In the genomic region with DNA sequence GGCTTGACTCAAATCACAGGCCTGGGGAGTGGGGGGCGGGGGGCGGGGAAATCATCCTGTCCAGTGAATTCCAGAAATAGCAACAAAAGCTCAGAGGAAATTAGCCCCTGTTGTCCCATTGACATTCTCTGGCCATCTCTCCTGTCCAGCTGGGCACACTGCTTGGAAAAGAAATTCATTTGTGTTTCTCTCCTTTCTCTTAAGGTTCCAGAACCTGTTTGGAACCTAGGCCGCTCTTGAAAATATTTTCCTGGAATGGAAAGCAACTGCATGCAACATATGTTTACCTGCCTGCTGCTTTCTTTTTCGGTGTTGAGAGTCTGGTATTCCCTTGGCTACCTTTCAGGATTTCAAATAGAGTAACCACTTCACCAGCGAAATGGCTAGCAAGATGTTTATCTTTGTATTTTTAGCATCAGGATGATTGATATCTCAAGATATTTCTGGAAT, we compare ENCODE assay signal across 16 cellular contexts.
A peak's percentile ranks its signal among the peaks of the same experiment; 100 is the strongest.
DNase-seq lines count a peak whose midpoint lies in the region; ATAC-seq and TF ChIP-seq lines count a peak whose summit lies in the region.
"Had no signal": no experiment of that assay in that cellular context is flagged by ENCODE, and none has a peak within 500 bp of the region (broad histone marks: within the 10 kb centered on the region; RNA-seq: fewer than 3 reads in every experiment).

No MANE protein-coding gene starts in this region.

- intact Hi-C loops in heart left ventricle (cut with DNase I) = no loop called here
- intact Hi-C loops in adrenal gland (cut with DNase I) = no loop called here
- intact Hi-C loops in aorta (cut with DNase I) = no loop called here

- H3K27me3 ChIP-seq in heart left ventricle (no peaks in the 10 kb centered on the region), right atrium auricular region (no peaks in the 10 kb centered on the region), adrenal gland (no peaks in the 10 kb centered on the region), lung (ENCODE audit: control insufficient read depth, insufficient read depth) (no peaks in the 10 kb centered on the region), aorta (ENCODE audit: control insufficient read depth in 1 of 2, insufficient read depth in 2 of 2, low read length in 1 of 2) (no peaks in the 10 kb centered on the region)
- H3K27me3 ChIP-seq: suprapubic skin had no signal

- H3K4me3 ChIP-seq in heart left ventricle = no peak overlapping the region
- no peak overlapping the region for H3K4me3 ChIP-seq in right atrium auricular region
- H3K4me3 ChIP-seq in adrenal gland = no peak overlapping the region
- no peak overlapping the region for H3K4me3 ChIP-seq in lung
- no peak overlapping the region for H3K4me3 ChIP-seq in aorta (ENCODE audit: low read length in 2 of 2)
- H3K4me3 ChIP-seq: suprapubic skin had no signal

- no peak for TF ChIP-seq CTCF in heart left ventricle (IDR thresholded peaks at IDR 0.05)
- TF ChIP-seq CTCF in right atrium auricular region (IDR thresholded peaks at IDR 0.05) = no peak
- TF ChIP-seq CTCF in adrenal gland (IDR thresholded peaks at IDR 0.05) = no peak
- TF ChIP-seq CTCF in lung (IDR thresholded peaks at IDR 0.05; ENCODE audit: control extremely low read depth, extremely low read depth) = no peak
- no peak for TF ChIP-seq CTCF in GM10266 (IDR thresholded peaks at IDR 0.05; ENCODE audit: control insufficient read depth, insufficient read depth, low read depth, missing control alignments)

- H3K27ac ChIP-seq in heart left ventricle (peak overlapping the region in 8 of 12 donors; percentile 22 to 67 (median 55)), right atrium auricular region (peak overlapping the region in 1 of 2 donors; percentile 53), adrenal gland (peak overlapping the region in 3 of 5 donors; percentile 58 to 74 (median 68)), lung (ENCODE audit: low read depth in 1 of 2, low read length in 1 of 2) (peak overlapping the region; percentile 33 to 53), aorta (ENCODE audit: low read depth in 1 of 2, low read length in 2 of 2) (peak overlapping the region in 1 of 2 donors; percentile 67)
- H3K27ac ChIP-seq: suprapubic skin had no signal

- H3K4me1 ChIP-seq in heart left ventricle (peaks cover 0 to 89% (median 39%) of the 10 kb centered on the region in 12 donors), right atrium auricular region (peaks cover 0 to 64% of the 10 kb centered on the region in 2 donors), adrenal gland (replicated peaks in 1 of 2) (peaks cover 16 to 42% of the 10 kb centered on the region in 2 donors), lung (ENCODE audit: control insufficient read depth in 2 of 2, insufficient read depth in 2 of 2, low read length in 2 of 2) (peaks cover 5 to 20% of the 10 kb centered on the region in 2 donors), aorta (ENCODE audit: control insufficient read depth in 1 of 2, insufficient read depth in 2 of 2, low read length in 2 of 2) (peaks cover 1 to 12% of the 10 kb centered on the region in 2 donors)

- H3K9me3 ChIP-seq in heart left ventricle (no peaks in the 10 kb centered on the region), right atrium auricular region (no peaks in the 10 kb centered on the region), adrenal gland (replicated peaks in 1 of 3) (no peaks in the 10 kb centered on the region), lung (ENCODE audit: control insufficient read depth in 2 of 2, insufficient read depth in 1 of 2, low read length in 1 of 2) (no peaks in the 10 kb centered on the region), aorta (ENCODE audit: control insufficient read depth, low read length) (no peaks in the 10 kb centered on the region)
- H3K9me3 ChIP-seq: suprapubic skin had no signal

- WGBS in heart left ventricle, 4 donors = 15 to 29% (median 19%) methylated on average over 5 of the region's 5 CpGs
- 42 to 50% (median 45%) methylated on average over 5 of the region's 5 CpGs for WGBS in adrenal gland, 4 donors
- 51 to 75% methylated on average over 5 of the region's 5 CpGs for WGBS in lung, 2 donors
- 3 to 8% methylated on average over 5 of the region's 5 CpGs for WGBS in aorta, 2 donors

- TF ChIP-seq POLR2A in heart left ventricle (IDR thresholded peaks at IDR 0.05) = no peak
- TF ChIP-seq POLR2A in adrenal gland (IDR thresholded peaks at IDR 0.05) = no peak

- H3K36me3 ChIP-seq in heart left ventricle (peaks cover 0 to 25% (median 3%) of the 10 kb centered on the region in 9 donors), right atrium auricular region (no peaks in the 10 kb centered on the region), adrenal gland (replicated peaks in 1 of 2) (no peaks in the 10 kb centered on the region), lung (ENCODE audit: control insufficient read depth in 2 of 2, insufficient read depth in 2 of 2, low read length in 2 of 2) (peaks cover 0 to 4% of the 10 kb centered on the region in 2 donors), aorta (ENCODE audit: control insufficient read depth in 1 of 2, insufficient read depth in 2 of 2, low read length in 1 of 2) (no peaks in the 10 kb centered on the region)
- H3K36me3 ChIP-seq: suprapubic skin had no signal

- no peak for DNase-seq in heart left ventricle
- DNase-seq in right atrium auricular region (ENCODE audit: low spot score) = no peak
- DNase-seq in adrenal gland = no peak
- no peak for DNase-seq in lung (ENCODE audit: low spot score)
- no peak for DNase-seq in aorta
- no peak for DNase-seq in NCI-H146 (lab: John Stamatoyannopoulos, UW)
- DNase-seq in GM10266 (ENCODE audit: extremely low spot score) = no peak
- DNase-seq: activated CD4-positive, alpha-beta T cell treated with anti-CD3 and anti-CD28 coated beads for 48 hours; activated gamma-delta T cell; HCEC 1CT; hypothalamus; naive B cell; NCI-H1436; stimulated activated CD4-positive, alpha-beta T cell treated with anti-CD3 and anti-CD28 coated beads, Interleukin-4, amount 100 ng/mL, for 4 hours had no signal

- ATAC-seq in heart left ventricle (peak in 1 of 4 donors; percentile 3), lung (ENCODE audit: insufficient read depth, low FRiP score) (no peak), aorta (ENCODE audit: low FRiP score) (peak; percentile 17), GM21367 (IDR thresholded peaks at IDR 0.05; ENCODE audit: unreplicated experiment) (no peak)
